11 cellular contexts compared by ENCODE assay signal in the genomic region with DNA sequence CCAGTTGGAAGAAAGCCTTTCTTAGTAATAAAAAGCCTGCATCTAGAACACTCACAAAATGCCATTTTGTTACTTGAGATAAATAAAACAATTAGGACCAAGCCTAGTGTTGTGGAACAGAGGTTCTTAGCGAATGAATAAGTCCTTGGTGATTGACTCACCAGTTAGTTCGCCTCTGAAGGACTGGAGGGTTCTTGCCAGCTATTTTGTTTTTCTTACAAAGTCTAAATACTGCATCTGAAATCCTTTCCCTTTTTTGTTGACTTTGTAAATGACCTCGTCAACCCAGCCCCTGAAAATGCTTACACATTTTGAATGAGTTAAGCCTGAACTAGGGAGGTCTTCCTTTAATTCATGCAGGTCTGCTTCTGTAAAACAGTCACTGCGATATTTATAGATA. TPM values are rescaled to one million over a fixed set of nuclear protein-coding genes. Genes with fewer than 3 reads are reported as not detected.
DNase-seq lines count a peak whose midpoint lies in the region; ATAC-seq, FAIRE-seq and TF ChIP-seq lines count a peak whose summit lies in the region.
"Had no signal": no experiment of that assay in that cellular context is flagged by ENCODE, and none has a peak within 500 bp of the region (broad histone marks: within the 10 kb centered on the region; RNA-seq: fewer than 3 reads in every experiment).

No MANE protein-coding gene starts in this region.

- intact Hi-C loops in activated B cell treated with CpG ODN at 0.5 μM for 24 hours (cut with micrococcal nuclease) (no loop called here), sigmoid colon (cut with DNase I) (no loop called here)

- peaks cover 70% of the 10 kb centered on the region for H3K36me3 Mint-ChIP-seq in activated B cell treated with CpG ODN at 0.5 μM for 24 hours (ENCODE audit: low read depth)

- peaks cover 6% of the 10 kb centered on the region for H3K9me3 Mint-ChIP-seq in activated B cell treated with CpG ODN at 0.5 μM for 24 hours

- no peaks in the 10 kb centered on the region for H3K27me3 Mint-ChIP-seq in activated B cell treated with CpG ODN at 0.5 μM for 24 hours

- H3K9ac ChIP-seq in skeletal muscle tissue (ENCODE audit: low read depth in 1 of 3, low read length in 3 of 3): no peak overlapping the region

- CTCF ChIA-PET in activated B cell treated with CpG ODN at 0.5 μM for 24 hours (lab: Charles Lee): interaction anchor here (1.6 kb wide), 1 partner anchor 134 kb away, joined by 3 read pairs; no protein-coding TSS in a partner anchor

- TF ChIP-seq POLR2A in H54 (IDR thresholded peaks at IDR 0.05; ENCODE audit: low read depth, low read length): no peak
- TF ChIP-seq POLR2A in sigmoid colon (IDR thresholded peaks at IDR 0.05): no peak

- peaks cover 38% of the 10 kb centered on the region for H3K4me1 Mint-ChIP-seq in activated B cell treated with CpG ODN at 0.5 μM for 24 hours

- DNase-seq in H54 (ENCODE audit: insufficient read length, low spot score) (no peak), activated B cell treated with CpG ODN at 0.5 μM for 24 hours (no peak), fibroblast of the conjunctiva (ENCODE audit: low read depth) (peak; percentile 68), epidermal melanocyte (ENCODE audit: insufficient read length, low spot score) (no peak), sigmoid colon (no peak), urothelium cell line (ENCODE audit: low spot score) (no peak)
- DNase-seq: cortex of kidney, retina had no signal

- H3K27ac ChIP-seq in skeletal muscle tissue (ENCODE audit: low read depth, low read length) (peak overlapping the region; percentile 39), sigmoid colon (peak overlapping the region in 2 of 4 donors; percentile 35 to 67)

- H3K27me3 ChIP-seq in skeletal muscle tissue (ENCODE audit: control insufficient read depth in 3 of 3, insufficient read depth in 3 of 3, low read length in 3 of 3): no peaks in the 10 kb centered on the region
- no peaks in the 10 kb centered on the region for H3K27me3 ChIP-seq in sigmoid colon

- H3K4me3 ChIP-seq in skeletal muscle tissue (ENCODE audit: low read length in 3 of 3): no peak overlapping the region
- H3K4me3 ChIP-seq in sigmoid colon: no peak overlapping the region

- H3K27ac Mint-ChIP-seq in activated B cell treated with CpG ODN at 0.5 μM for 24 hours: peak overlapping the region; percentile 60

- H3K9me3 ChIP-seq in skeletal muscle tissue (ENCODE audit: control insufficient read depth in 3 of 3, low read length in 3 of 3) (no peaks in the 10 kb centered on the region), sigmoid colon (no peaks in the 10 kb centered on the region)

- no peak overlapping the region for H3K4me3 Mint-ChIP-seq in activated B cell treated with CpG ODN at 0.5 μM for 24 hours

- FAIRE-seq in H54 (lab: Jason Lieb, UNC): peak; percentile 15
- no peak for FAIRE-seq in urothelium cell line (lab: Jason Lieb, UNC)
- FAIRE-seq: islet of Langerhans had no signal

- H3K4me1 ChIP-seq in skeletal muscle tissue (ENCODE audit: control insufficient read depth in 3 of 3, insufficient read depth in 3 of 3, low read length in 3 of 3): peaks cover 25 to 61% (median 51%) of the 10 kb centered on the region in 3 donors
- peaks cover 0 to 46% (median 33%) of the 10 kb centered on the region in 4 donors for H3K4me1 ChIP-seq in sigmoid colon

- TF ChIP-seq EP300 in sigmoid colon (IDR thresholded peaks at IDR 0.05): no peak

- 71 to 72% methylated on average over 4 of the region's 4 CpGs for WGBS in sigmoid colon, 2 donors

- POLR2A ChIA-PET in activated B cell treated with CpG ODN at 0.5 μM for 24 hours (lab: Charles Lee): no interaction called here

- TF ChIP-seq CTCF in activated B cell treated with CpG ODN at 0.5 μM for 24 hours (IDR thresholded peaks at IDR 0.05) (no peak), sigmoid colon (IDR thresholded peaks at IDR 0.05) (no peak)

- H3K36me3 ChIP-seq in skeletal muscle tissue (ENCODE audit: control insufficient read depth in 3 of 3, insufficient read depth in 3 of 3, low read length in 3 of 3): peaks cover 0 to 3% (median 3%) of the 10 kb centered on the region in 3 donors
- no peaks in the 10 kb centered on the region for H3K36me3 ChIP-seq in sigmoid colon

- ATAC-seq in activated B cell treated with CpG ODN at 0.5 μM for 24 hours (ENCODE audit: low read depth): no peak
- ATAC-seq in HG03139 (IDR thresholded peaks at IDR 0.05; ENCODE audit: unreplicated experiment): no peak

RNA-seq across cellular contexts. Expression of a gene that starts 45.1 kb away (rescaled TPM):
- total RNA-seq in activated B cell treated with CpG ODN at 0.5 μM for 24 hours (43.1 and 55.5 TPM in 2 replicates), skeletal muscle tissue (24.0 TPM), sigmoid colon (10 to 100 TPM; 38.5 to 44.6 (median 40.4) TPM)
- 10 to 100 TPM; 21.6 to 36.3 (median 23.7) TPM for polyA plus RNA-seq in sigmoid colon

RNA-seq across cellular contexts. Expression of a gene that starts 49.5 kb away (rescaled TPM):
- total RNA-seq in activated B cell treated with CpG ODN at 0.5 μM for 24 hours: 62.8 and 82.0 TPM in 2 replicates
- total RNA-seq in skeletal muscle tissue: 16.2 TPM
- 10 to 100 TPM; 12.2 to 19.9 (median 13.2) TPM for total RNA-seq in sigmoid colon
- polyA plus RNA-seq in sigmoid colon: 10 to 100 TPM in 1 of 3 donors, 1 to 10 TPM in 2; 3.0 to 13.2 (median 3.2) TPM
